Comparison of ENCODE assay signal across 1 cellular context in genomic region chr6:39309942-39310531, GRCh38.
TF ChIP-seq lines count a peak whose summit lies in the region.

No MANE protein-coding gene starts in this region.

TF ChIP-seq in endothelial cell of umbilical vein, 7 proteins besides CTCF, POLR2A, EP300 and RAD21 (continued from another document):
- TF ChIP-seq MAX (IDR thresholded peaks at IDR 0.05; ENCODE audit: insufficient read depth, insufficient read length) (no peak), POLR2AphosphoS5 (IDR thresholded peaks at IDR 0.05; ENCODE audit: insufficient read depth, low read depth, low read length) (no peak)
